Comparison of ENCODE assay signal across 11 cellular contexts in genomic region chr1:18907914-18908845, GRCh38. TPM values are rescaled to one million over a fixed set of nuclear protein-coding genes. Genes with fewer than 3 reads are reported as not detected.
A peak's percentile ranks its signal among the peaks of the same experiment; 100 is the strongest.
DNase-seq lines count a peak whose midpoint lies in the region; ATAC-seq, FAIRE-seq and TF ChIP-seq lines count a peak whose summit lies in the region.
"Had no signal": no experiment of that assay in that cellular context is flagged by ENCODE, and none has a peak within 500 bp of the region (broad histone marks: within the 10 kb centered on the region; RNA-seq: fewer than 3 reads in every experiment).

No MANE protein-coding gene starts in this region.

- no peak overlapping the region for H3K9ac ChIP-seq in kidney (ENCODE audit: low read length in 2 of 2)

- H3K4me1 Mint-ChIP-seq in activated naive CD8-positive, alpha-beta T cell (ENCODE audit: low read depth), result peaks cover 29% of the 10 kb centered on the region

- no peaks in the 10 kb centered on the region for H3K9me3 Mint-ChIP-seq in activated naive CD8-positive, alpha-beta T cell (ENCODE audit: low read depth)

- H3K36me3 ChIP-seq in kidney (ENCODE audit: control insufficient read depth in 1 of 2, insufficient read depth in 2 of 2, low read length in 2 of 2), result peaks cover 17 to 21% of the 10 kb centered on the region in 2 donors

- H3K27ac ChIP-seq in kidney (ENCODE audit: low read depth in 2 of 2, low read length in 2 of 2) (peak overlapping the region; percentile 14 to 70), temporal lobe (ENCODE audit: low read depth, low read length) (peak overlapping the region; percentile 67)

- TF ChIP-seq CTCF in kidney (IDR thresholded peaks at IDR 0.05; ENCODE audit: borderline replicate concordance, extremely low read depth, insufficient read depth), result no peak

- FAIRE-seq in kidney (lab: Jason Lieb, UNC), result no peak

- H3K27ac Mint-ChIP-seq in activated naive CD8-positive, alpha-beta T cell, result peak overlapping the region; percentile 72

- DNase-seq in HUDEP-2 (lab: John Stamatoyannopoulos, UW; ENCODE audit: unreplicated experiment in 76 of 76) (peak in 73 of 76 experiments; percentile 25 to 88 (median 69)), kidney (no peak), NCI-H1930 (lab: John Stamatoyannopoulos, UW) (no peak)
- DNase-seq: effector CD8-positive, alpha-beta T cell; HCEC 1CT had no signal

- peaks cover 10% of the 10 kb centered on the region in 2 donors for H3K4me1 ChIP-seq in kidney (ENCODE audit: control insufficient read depth in 1 of 2, insufficient read depth in 1 of 2, low read depth in 1 of 2, low read length in 2 of 2)

- H3K27me3 Mint-ChIP-seq in activated naive CD8-positive, alpha-beta T cell, result no peaks in the 10 kb centered on the region

- ATAC-seq in GM18873 (IDR thresholded peaks at IDR 0.05; ENCODE audit: low FRiP score, unreplicated experiment) (no peak), GM21723 (IDR thresholded peaks at IDR 0.05; ENCODE audit: unreplicated experiment) (no peak)

- peaks cover 19% of the 10 kb centered on the region for H3K36me3 Mint-ChIP-seq in activated naive CD8-positive, alpha-beta T cell

- H3K4me3 ChIP-seq in kidney (ENCODE audit: low read length in 2 of 2), result no peak overlapping the region

- intact Hi-C loops in kidney (cut with DNase I), result no loop called here

- no peak overlapping the region for H3K4me3 Mint-ChIP-seq in activated naive CD8-positive, alpha-beta T cell

- no peaks in the 10 kb centered on the region for H3K9me3 ChIP-seq in kidney (ENCODE audit: control insufficient read depth in 1 of 2, low read length in 2 of 2)

RNA-seq across cellular contexts. Expression of gene ALDH4A1, which starts 5.8 kb away (rescaled TPM):
- 49.3 TPM for total RNA-seq in kidney
- polyA plus RNA-seq in kidney (ENCODE audit: insufficient read depth, low read depth, low replicate concordance), result 352 TPM
- total RNA-seq in temporal lobe, result 4.9 TPM

RNA-seq across cellular contexts. Expression of gene IFFO2, which starts 48.3 kb away (rescaled TPM):
- total RNA-seq in kidney (23.1 TPM), temporal lobe (6.9 TPM)
- 7.5 TPM for polyA plus RNA-seq in kidney (ENCODE audit: insufficient read depth, low read depth, low replicate concordance)

RNA-seq across cellular contexts. Expression of gene TAS1R2, which starts 48.7 kb away (rescaled TPM):
- not detected for total RNA-seq in kidney
- polyA plus RNA-seq in kidney (ENCODE audit: insufficient read depth, low read depth, low replicate concordance), result not detected
- not detected for total RNA-seq in temporal lobe
- total RNA-seq: liver, RPMI7951 had no signal
- polyA plus RNA-seq: liver had no signal

Comparison
In these comparisons a context has a peak if more than half of its experiments do, and no peak if none do; other contexts are left out.
1. DNase-seq: peak in HUDEP-2 (73 of 76); none in kidney (single experiment) and NCI-H1930 (0 of 2).